In the genomic region with DNA sequence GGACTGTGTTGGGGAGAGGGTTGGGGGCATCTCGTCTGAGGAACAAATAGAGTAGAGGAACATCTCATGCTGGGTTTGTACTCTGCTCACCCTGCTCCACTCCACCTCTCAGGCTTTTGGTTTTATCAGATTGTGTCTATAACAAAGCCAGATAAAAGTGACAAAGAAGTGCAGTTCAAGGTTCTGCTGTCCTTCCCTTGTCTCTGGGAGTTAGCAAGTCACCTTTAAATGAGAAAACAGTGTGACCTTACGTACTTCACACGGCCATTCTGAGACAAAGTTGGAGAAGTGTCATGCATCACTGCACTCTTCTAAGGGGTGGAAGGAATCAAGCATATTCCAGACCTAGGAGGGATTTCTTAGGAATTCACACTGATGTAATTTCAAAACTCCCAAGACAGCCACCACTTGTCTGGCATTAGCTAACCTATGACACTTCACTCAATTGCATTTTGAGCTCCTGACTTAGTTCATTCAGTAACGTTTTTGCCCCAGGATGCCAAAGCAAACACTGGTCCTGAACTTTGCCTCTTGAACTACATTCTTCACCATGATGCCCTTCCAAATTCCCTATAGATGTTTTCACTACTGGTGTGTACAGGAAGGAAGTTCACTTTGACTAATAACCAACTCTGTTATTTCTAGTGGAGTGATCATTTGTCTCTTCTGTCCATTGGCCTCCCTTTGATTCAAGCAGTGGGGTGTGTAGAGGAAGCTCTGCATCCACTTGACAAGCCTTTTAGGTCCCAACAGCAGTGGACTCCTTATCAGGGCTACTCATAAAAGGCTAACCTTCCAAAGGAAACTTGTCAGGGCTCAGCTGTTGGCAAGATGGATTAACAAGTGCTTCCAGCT, we compare ENCODE assay signal across 21 cellular contexts.
A peak's percentile ranks its signal among the peaks of the same experiment; 100 is the strongest.
DNase-seq lines count a peak whose midpoint lies in the region; ATAC-seq and TF ChIP-seq lines count a peak whose summit lies in the region.
"Had no signal": no experiment of that assay in that cellular context is flagged by ENCODE, and none has a peak within 500 bp of the region (broad histone marks: within the 10 kb centered on the region; RNA-seq: fewer than 3 reads in every experiment).

No MANE protein-coding gene starts in this region.

- H3K4me1 Mint-ChIP-seq in stimulated activated naive B cell treated with anti-CD40 and anti-IgM and Interleukin-4, amounts not matched to agents 10 μg/mL and 1 μg/mL and 100 μg/mL, for 72 hours = no peaks in the 10 kb centered on the region
- H3K4me1 Mint-ChIP-seq: activated CD4-positive, alpha-beta T cell treated with anti-CD3 and anti-CD28 coated beads, Interleukin-2, amount 10 ng/mL, durations not matched to agents 24 days and 14 days; activated naive CD8-positive, alpha-beta T cell treated with anti-CD3 and anti-CD28 coated beads, Interleukin-2, amount 50 U/mL, for 24 hours; B cell had no signal

- in situ Hi-C loops in astrocyte of the spinal cord (cut with HindIII; ENCODE audit: low sequenced_read_pairs) = no loop called here

- H3K27me3 Mint-ChIP-seq in stimulated activated naive B cell treated with anti-CD40 and anti-IgM and Interleukin-4, amounts not matched to agents 10 μg/mL and 1 μg/mL and 100 μg/mL, for 72 hours = no peaks in the 10 kb centered on the region
- H3K27me3 Mint-ChIP-seq: activated CD4-positive, alpha-beta T cell treated with anti-CD3 and anti-CD28 coated beads, Interleukin-2, amount 10 ng/mL, durations not matched to agents 24 days and 14 days; activated naive CD8-positive, alpha-beta T cell treated with anti-CD3 and anti-CD28 coated beads, Interleukin-2, amount 50 U/mL, for 24 hours; natural killer cell treated with Interleukin-12 subunit alpha and Interleukin-12 subunit beta and Interleukin-15 and Interleukin-18, amount 100 ng/mL, for 72 hours had no signal

- no peak overlapping the region for H3K4me3 ChIP-seq in astrocyte of the spinal cord (ENCODE audit: low read depth, low read length)
- H3K4me3 ChIP-seq: heart left ventricle, right atrium auricular region, SJCRH30 had no signal

- no peak for TF ChIP-seq CTCF in astrocyte of the spinal cord (IDR thresholded peaks at IDR 0.05; ENCODE audit: low read depth, low read length)

- no peak for ATAC-seq in GM19452 (IDR thresholded peaks at IDR 0.05; ENCODE audit: unreplicated experiment)
- ATAC-seq in stimulated activated naive B cell treated with anti-CD40 and anti-IgM and Interleukin-4, amounts not matched to agents 10 μg/mL and 1 μg/mL and 100 μg/mL, for 72 hours (replicated peaks) = no peak
- ATAC-seq in HG03342 (IDR thresholded peaks at IDR 0.05; ENCODE audit: unreplicated experiment) = no peak
- ATAC-seq: activated naive CD8-positive, alpha-beta T cell treated with anti-CD3 and anti-CD28 coated beads, Interleukin-2, amount 50 U/mL, for 24 hours; esophagus mucosa; natural killer cell treated with Interleukin-12 subunit alpha and Interleukin-12 subunit beta and Interleukin-15 and Interleukin-18, amount 100 ng/mL, for 72 hours had no signal

- H3K9me3 Mint-ChIP-seq in stimulated activated naive B cell treated with anti-CD40 and anti-IgM and Interleukin-4, amounts not matched to agents 10 μg/mL and 1 μg/mL and 100 μg/mL, for 72 hours = peaks cover 24 to 26% of the 10 kb centered on the region in 2 donors

- H3K36me3 Mint-ChIP-seq in stimulated activated naive B cell treated with anti-CD40 and anti-IgM and Interleukin-4, amounts not matched to agents 10 μg/mL and 1 μg/mL and 100 μg/mL, for 72 hours = peaks cover 3 to 5% of the 10 kb centered on the region in 2 donors

- DNase-seq in HT1080 (ENCODE audit: low read depth) (peak; percentile 11), astrocyte of the spinal cord (ENCODE audit: low read depth, low spot score) (peak; percentile 1), left kidney (ENCODE audit: low read depth, low spot score) (peak; percentile 35), renal cortical epithelial cell (ENCODE audit: low read depth) (peak; percentile 92), nucleus accumbens (lab: John Stamatoyannopoulos, UW) (no peak)
- DNase-seq in stimulated activated naive B cell treated with anti-CD40 and anti-IgM and Interleukin-4, amounts not matched to agents 10 μg/mL and 1 μg/mL and 100 μg/mL, for 72 hours = no peak
- DNase-seq: activated CD4-positive, alpha-beta T cell treated with anti-CD3 and anti-CD28 coated beads, Interleukin-2, amount 10 ng/mL, durations not matched to agents 24 days and 14 days; activated naive CD8-positive, alpha-beta T cell treated with anti-CD3 and anti-CD28 coated beads, Interleukin-2, amount 50 U/mL, for 24 hours; activated T-cell treated with anti-CD3 and anti-CD28 coated beads, Interleukin-2, amount 50 U/mL, for 48 hours; DMS 273 treated with DMSO at 0.1 percent for 48 hours; islet precursor cell; NCI-H2107; SJCRH30; T1000 had no signal

- no peak overlapping the region for H3K4me3 Mint-ChIP-seq in stimulated activated naive B cell treated with anti-CD40 and anti-IgM and Interleukin-4, amounts not matched to agents 10 μg/mL and 1 μg/mL and 100 μg/mL, for 72 hours
- H3K4me3 Mint-ChIP-seq: activated CD4-positive, alpha-beta T cell treated with anti-CD3 and anti-CD28 coated beads, Interleukin-2, amount 10 ng/mL, durations not matched to agents 24 days and 14 days; activated naive CD8-positive, alpha-beta T cell treated with anti-CD3 and anti-CD28 coated beads, Interleukin-2, amount 50 U/mL, for 24 hours; B cell; natural killer cell treated with Interleukin-12 subunit alpha and Interleukin-12 subunit beta and Interleukin-15 and Interleukin-18, amount 100 ng/mL, for 72 hours had no signal

- no peak overlapping the region for H3K27ac Mint-ChIP-seq in stimulated activated naive B cell treated with anti-CD40 and anti-IgM and Interleukin-4, amounts not matched to agents 10 μg/mL and 1 μg/mL and 100 μg/mL, for 72 hours
- H3K27ac Mint-ChIP-seq: activated CD4-positive, alpha-beta T cell treated with anti-CD3 and anti-CD28 coated beads, Interleukin-2, amount 10 ng/mL, durations not matched to agents 24 days and 14 days; activated naive CD8-positive, alpha-beta T cell treated with anti-CD3 and anti-CD28 coated beads, Interleukin-2, amount 50 U/mL, for 24 hours; B cell; natural killer cell treated with Interleukin-12 subunit alpha and Interleukin-12 subunit beta and Interleukin-15 and Interleukin-18, amount 100 ng/mL, for 72 hours had no signal

Comparison
In these comparisons a context has a peak if more than half of its experiments do, and no peak if none do; other contexts are left out.
1. DNase-seq: peak in HT1080 (single experiment), astrocyte of the spinal cord (single experiment), left kidney (single experiment) and renal cortical epithelial cell (single experiment); none in stimulated activated naive B cell treated with anti-CD40 and anti-IgM and Interleukin-4, amounts not matched to agents 10 μg/mL and 1 μg/mL and 100 μg/mL, for 72 hours (single experiment) and nucleus accumbens (0 of 56).